In the genomic region with DNA sequence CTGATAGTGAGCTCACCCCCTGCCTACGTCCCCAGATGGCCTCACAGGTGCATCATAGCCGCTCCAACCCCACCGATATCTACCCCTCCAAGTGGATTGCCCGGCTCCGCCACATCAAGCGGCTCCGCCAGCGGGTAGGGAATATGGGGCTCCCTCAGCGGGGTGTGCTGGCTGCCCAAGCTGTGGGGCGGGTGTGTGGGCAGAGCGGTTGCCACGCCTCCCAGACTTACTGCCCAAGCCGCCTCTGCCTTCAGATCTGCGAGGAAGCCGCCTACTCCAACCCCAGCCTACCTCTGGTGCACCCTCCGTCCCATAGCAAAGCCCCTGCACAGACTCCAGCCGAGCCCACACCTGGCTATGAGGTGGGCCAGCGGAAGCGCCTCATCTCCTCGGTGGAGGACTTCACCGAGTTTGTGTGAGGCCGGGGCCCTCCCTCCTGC, we compare ENCODE assay signal across 1 cellular context.
TF ChIP-seq lines count a peak whose summit lies in the region.

No MANE protein-coding gene starts in this region.

TF ChIP-seq in HepG2, 621 proteins besides CTCF, POLR2A, EP300 and RAD21:
- TF ChIP-seq RBFOX2 (IDR thresholded peaks at IDR 0.05; ENCODE audit: low read depth, low read length) (peak; percentile 22; the same call in 1 of the 2 replicates), AGO2 (optimal IDR thresholded peaks at IDR 0.05; ENCODE audit: low read depth, low read length) (peak; percentile 13), FOXP1 (IDR thresholded peaks at IDR 0.05) (no peak), FOXP1 (CRISPR knock-in tag; IDR thresholded peaks at IDR 0.05) (no peak), ZNF670 (CRISPR knock-in tag; IDR thresholded peaks at IDR 0.05; ENCODE audit: borderline replicate concordance) (no peak), ZNF230 (CRISPR knock-in tag; IDR thresholded peaks at IDR 0.05) (no peak), SMARCC2 (IDR thresholded peaks at IDR 0.05) (no peak), CAMTA2 (CRISPR knock-in tag; IDR thresholded peaks at IDR 0.05; ENCODE audit: borderline replicate concordance) (no peak), ZNF652 (CRISPR knock-in tag; IDR thresholded peaks at IDR 0.05; ENCODE audit: borderline replicate concordance, low read depth) (no peak)
TF ChIP-seq in HepG2: peak in this region for 2.
